In the genomic region with DNA sequence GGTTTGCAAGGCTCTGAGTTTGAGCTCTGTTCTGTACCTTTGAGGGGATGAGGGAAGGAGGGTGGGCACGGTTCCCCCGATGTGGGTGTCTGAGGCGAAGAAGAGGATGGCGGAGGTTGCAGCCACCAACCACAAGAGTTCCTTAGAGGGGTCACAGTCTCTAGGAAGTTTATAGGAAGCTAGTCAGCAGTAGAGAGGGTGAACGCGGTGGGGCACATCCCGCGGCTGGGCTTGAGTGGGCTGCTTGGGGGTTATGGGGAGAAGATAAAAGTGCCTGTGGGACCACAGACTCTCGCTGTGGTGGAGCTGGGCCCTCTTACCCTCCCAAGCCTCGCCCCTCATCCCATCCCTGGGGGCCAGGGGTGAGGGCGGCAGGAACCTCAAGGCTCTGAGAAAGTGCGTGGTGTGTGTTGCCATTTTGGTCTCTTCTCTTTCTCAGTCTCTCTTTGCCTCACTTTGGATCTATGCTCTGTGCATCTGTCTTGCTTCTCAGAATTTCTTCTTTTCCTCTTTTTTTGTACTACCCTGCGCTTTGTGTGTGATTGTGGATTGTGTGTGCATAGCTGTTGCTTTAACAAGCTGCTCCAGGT, we compare ENCODE assay signal across 10 cellular contexts. TPM values are rescaled to one million over a fixed set of nuclear protein-coding genes. Genes with fewer than 3 reads are reported as not detected.
DNase-seq lines count a peak whose midpoint lies in the region; ATAC-seq and TF ChIP-seq lines count a peak whose summit lies in the region.
"Had no signal": no experiment of that assay in that cellular context is flagged by ENCODE, and none has a peak within 500 bp of the region (broad histone marks: within the 10 kb centered on the region; RNA-seq: fewer than 3 reads in every experiment).

No MANE protein-coding gene starts in this region.

- no peaks in the 10 kb centered on the region for H3K79me2 ChIP-seq in trophoblast cell (ENCODE audit: control insufficient read depth, insufficient read depth, low read length, poor library complexity)

- TF ChIP-seq POLR2A in heart left ventricle (IDR thresholded peaks at IDR 0.05) (no peak), upper lobe of left lung (IDR thresholded peaks at IDR 0.05) (no peak)

- H2BK12ac ChIP-seq in trophoblast cell (ENCODE audit: low read length) = no peak overlapping the region

- H2BK120ac ChIP-seq in trophoblast cell (ENCODE audit: insufficient read depth, low read length, poor library complexity) = no peak overlapping the region

- no peaks in the 10 kb centered on the region for H3K9me3 Mint-ChIP-seq in activated naive CD8-positive, alpha-beta T cell treated with anti-CD3 and anti-CD28 coated beads, Interleukin-2, amount 50 U/mL, for 24 hours
- no peaks in the 10 kb centered on the region for H3K9me3 Mint-ChIP-seq in naive thymus-derived CD4-positive, alpha-beta T cell

- CTCF ChIA-PET in naive thymus-derived CD4-positive, alpha-beta T cell (lab: Charles Lee) = interaction anchor here (0.5 to 2.7 kb wide), 9 partner anchors 9 to 123 kb away, joined by 3 to 18 read pairs (median 7); a partner anchor contains a TSS

- H3K79me1 ChIP-seq in trophoblast cell (ENCODE audit: low read length) = no peaks in the 10 kb centered on the region

- H3K14ac ChIP-seq in trophoblast cell (ENCODE audit: low read length) = no peak overlapping the region

- H2AK5ac ChIP-seq in trophoblast cell (ENCODE audit: low read length) = no peak overlapping the region

- no peak overlapping the region for H3K4me3 ChIP-seq in cardiac muscle cell
- H3K4me3 ChIP-seq in heart left ventricle = peak overlapping the region in 6 of 12 donors; percentile 14 to 65 (median 20)
- H3K4me3 ChIP-seq in naive thymus-derived CD4-positive, alpha-beta T cell (ENCODE audit: low read length) = peak overlapping the region; percentile 87
- peak overlapping the region in 2 of 4 donors; percentile 32 to 41 for H3K4me3 ChIP-seq in upper lobe of left lung
- no peak overlapping the region for H3K4me3 ChIP-seq in trophoblast cell (ENCODE audit: low read depth, low read length)

- intact Hi-C loops in heart left ventricle (cut with DNase I) = no loop called here
- intact Hi-C loops in naive thymus-derived CD4-positive, alpha-beta T cell (cut with micrococcal nuclease) = loop anchor here (1.0 to 5.0 kb wide), 4 partner anchors 17 to 105 kb away; a partner anchor contains a TSS

- POLR2A ChIA-PET in naive thymus-derived CD4-positive, alpha-beta T cell (lab: Charles Lee) = interaction anchor here (0.8 to 3.3 kb wide), 18 partner anchors 9 to 189 kb away, joined by 3 to 29 read pairs (median 6); a partner anchor contains a TSS

- no peak overlapping the region for H3K9ac ChIP-seq in trophoblast cell (ENCODE audit: low read length)

- ATAC-seq in heart left ventricle (no peak), upper lobe of left lung (ENCODE audit: low FRiP score in 2 of 2) (no peak)
- ATAC-seq in activated naive CD8-positive, alpha-beta T cell treated with anti-CD3 and anti-CD28 coated beads, Interleukin-2, amount 50 U/mL, for 24 hours = peak; percentile 55
- peak; percentile 22 for ATAC-seq in naive thymus-derived CD4-positive, alpha-beta T cell

- H3K27me3 ChIP-seq in cardiac muscle cell (no peaks in the 10 kb centered on the region), heart left ventricle (peaks cover 0 to 4% (median 0%) of the 10 kb centered on the region in 9 donors), upper lobe of left lung (no peaks in the 10 kb centered on the region), trophoblast cell (ENCODE audit: insufficient read depth, low read length) (no peaks in the 10 kb centered on the region)
- no peaks in the 10 kb centered on the region for H3K27me3 ChIP-seq in naive thymus-derived CD4-positive, alpha-beta T cell (ENCODE audit: control insufficient read depth in 2 of 2, insufficient read depth in 2 of 2, low read length in 2 of 2)

- no peak overlapping the region for H3K4ac ChIP-seq in trophoblast cell (ENCODE audit: low read depth, low read length)

- no peak overlapping the region for H4K91ac ChIP-seq in trophoblast cell (ENCODE audit: low read depth, low read length)

- H3K36me3 ChIP-seq in cardiac muscle cell (no peaks in the 10 kb centered on the region), heart left ventricle (peaks cover 0 to 21% (median 0%) of the 10 kb centered on the region in 9 donors), upper lobe of left lung (no peaks in the 10 kb centered on the region), trophoblast cell (ENCODE audit: control insufficient read depth in 1 of 2, insufficient read depth in 2 of 2, low read length in 2 of 2) (no peaks in the 10 kb centered on the region)
- peaks cover 0 to 20% (median 13%) of the 10 kb centered on the region in 3 experiments for H3K36me3 ChIP-seq in naive thymus-derived CD4-positive, alpha-beta T cell (ENCODE audit: control insufficient read depth in 2 of 3, insufficient read depth in 3 of 3, low read length in 3 of 3)

- TF ChIP-seq CTCF in cardiac muscle cell (IDR thresholded peaks at IDR 0.05; ENCODE audit: low read depth, low read length) (no peak), heart left ventricle (IDR thresholded peaks at IDR 0.05) (no peak), upper lobe of left lung (IDR thresholded peaks at IDR 0.05) (no peak)

- H3K18ac ChIP-seq in trophoblast cell (ENCODE audit: low read length) = no peak overlapping the region

- peak overlapping the region; percentile 55 for H3K4me3 Mint-ChIP-seq in activated naive CD8-positive, alpha-beta T cell treated with anti-CD3 and anti-CD28 coated beads, Interleukin-2, amount 50 U/mL, for 24 hours
- peak overlapping the region; percentile 85 to 99 (median 96) for H3K4me3 Mint-ChIP-seq in naive thymus-derived CD4-positive, alpha-beta T cell

- H4K8ac ChIP-seq in trophoblast cell (ENCODE audit: low read depth, low read length) = no peak overlapping the region

- H4K12ac ChIP-seq in trophoblast cell (ENCODE audit: low read depth, low read length) = no peak overlapping the region

- no peak overlapping the region for H3K4me2 ChIP-seq in trophoblast cell (ENCODE audit: low read length)

- peaks cover 9% of the 10 kb centered on the region for H3K27me3 Mint-ChIP-seq in activated naive CD8-positive, alpha-beta T cell treated with anti-CD3 and anti-CD28 coated beads, Interleukin-2, amount 50 U/mL, for 24 hours
- no peaks in the 10 kb centered on the region for H3K27me3 Mint-ChIP-seq in naive thymus-derived CD4-positive, alpha-beta T cell

- H2AFZ ChIP-seq in trophoblast cell (ENCODE audit: insufficient read depth, low read length, poor library complexity) = no peak overlapping the region

- no peaks in the 10 kb centered on the region for H3K36me3 Mint-ChIP-seq in activated naive CD8-positive, alpha-beta T cell treated with anti-CD3 and anti-CD28 coated beads, Interleukin-2, amount 50 U/mL, for 24 hours (ENCODE audit: low read depth)
- peaks cover 4 to 37% (median 14%) of the 10 kb centered on the region in 5 donors for H3K36me3 Mint-ChIP-seq in naive thymus-derived CD4-positive, alpha-beta T cell

- H3K4me1 ChIP-seq in cardiac muscle cell (ENCODE audit: low read depth) = peaks cover 16% of the 10 kb centered on the region
- H3K4me1 ChIP-seq in heart left ventricle = peaks cover 0 to 38% (median 0%) of the 10 kb centered on the region in 12 donors
- peaks cover 0 to 35% of the 10 kb centered on the region in 2 donors for H3K4me1 ChIP-seq in naive thymus-derived CD4-positive, alpha-beta T cell (ENCODE audit: control insufficient read depth in 2 of 2, insufficient read depth in 2 of 2, low read length in 2 of 2)
- peaks cover 9 to 29% (median 22%) of the 10 kb centered on the region in 4 donors for H3K4me1 ChIP-seq in upper lobe of left lung
- H3K4me1 ChIP-seq in trophoblast cell (ENCODE audit: control insufficient read depth in 1 of 2, insufficient read depth in 2 of 2, low read length in 2 of 2) = no peaks in the 10 kb centered on the region

- H3K9me3 ChIP-seq in cardiac muscle cell (ENCODE audit: low read depth) (no peaks in the 10 kb centered on the region), heart left ventricle (no peaks in the 10 kb centered on the region), upper lobe of left lung (no peaks in the 10 kb centered on the region), trophoblast cell (ENCODE audit: insufficient read depth, low read depth, low read length) (no peaks in the 10 kb centered on the region)
- no peaks in the 10 kb centered on the region for H3K9me3 ChIP-seq in naive thymus-derived CD4-positive, alpha-beta T cell (ENCODE audit: control insufficient read depth in 2 of 3, low read length in 3 of 3)

- no peak for TF ChIP-seq EP300 in upper lobe of left lung (IDR thresholded peaks at IDR 0.05)

- H3K23ac ChIP-seq in trophoblast cell (ENCODE audit: low read length) = no peak overlapping the region

- peaks cover 49% of the 10 kb centered on the region for H3K4me1 Mint-ChIP-seq in activated naive CD8-positive, alpha-beta T cell treated with anti-CD3 and anti-CD28 coated beads, Interleukin-2, amount 50 U/mL, for 24 hours
- H3K4me1 Mint-ChIP-seq in naive thymus-derived CD4-positive, alpha-beta T cell = peaks cover 51 to 82% (median 71%) of the 10 kb centered on the region in 7 donors

- H3K27ac ChIP-seq in cardiac muscle cell = peak overlapping the region; percentile 75
- peak overlapping the region in 3 of 12 donors; percentile 19 to 95 (median 37) for H3K27ac ChIP-seq in heart left ventricle
- H3K27ac ChIP-seq in naive thymus-derived CD4-positive, alpha-beta T cell (ENCODE audit: low read depth, low read length) = peak overlapping the region; percentile 86
- peak overlapping the region; percentile 64 to 75 (median 72) for H3K27ac ChIP-seq in upper lobe of left lung
- H3K27ac ChIP-seq in trophoblast cell (ENCODE audit: low read depth, low read length) = no peak overlapping the region

- peak overlapping the region; percentile 58 for H3K27ac Mint-ChIP-seq in activated naive CD8-positive, alpha-beta T cell treated with anti-CD3 and anti-CD28 coated beads, Interleukin-2, amount 50 U/mL, for 24 hours
- H3K27ac Mint-ChIP-seq in naive thymus-derived CD4-positive, alpha-beta T cell = peak overlapping the region; percentile 88 to 99 (median 97)

- no peak overlapping the region for H2BK5ac ChIP-seq in trophoblast cell (ENCODE audit: low read depth, low read length, poor library complexity)

- DNase-seq in cardiac muscle cell (ENCODE audit: low read depth in 1 of 2, low spot score in 1 of 2) (no peak), heart left ventricle (no peak), upper lobe of left lung (no peak), trophoblast cell (no peak), NCI-H345 (lab: John Stamatoyannopoulos, UW) (no peak), 8988T (no peak)
- peak; percentile 42 for DNase-seq in activated naive CD8-positive, alpha-beta T cell treated with anti-CD3 and anti-CD28 coated beads, Interleukin-2, amount 50 U/mL, for 24 hours
- DNase-seq in naive thymus-derived CD4-positive, alpha-beta T cell = peak in 2 of 9 donors; percentile 22 to 55
- DNase-seq: activated CD4-positive, alpha-beta T cell treated with anti-CD3 and anti-CD28 coated beads, Interleukin-2, amount 50 U/mL, for 4 hours; NCI-H146 had no signal

- WGBS in heart left ventricle, 4 donors = 78 to 88% (median 83%) methylated on average over 13 of the region's 13 CpGs
- 63 to 69% methylated on average over 13 of the region's 13 CpGs for WGBS in upper lobe of left lung, 2 donors
- no CpG with 5 or more reads among the region's 13 CpGs for WGBS in trophoblast cell (ENCODE audit: extremely low coverage, insufficient coverage, insufficient read length)

RNA-seq across cellular contexts. Expression of a gene that starts 2.7 kb away (rescaled TPM):
- total RNA-seq in cardiac muscle cell (3.1 and 3.3 TPM in 2 replicates), heart left ventricle (10 to 100 TPM in 2 of 9 donors, 1 to 10 TPM in 7; 3.0 to 71.9 (median 5.4) TPM), upper lobe of left lung (10 to 100 TPM; 10.5 to 86.6 (median 35.6) TPM)
- polyA plus RNA-seq in cardiac muscle cell (5.2 and 5.9 TPM in 2 replicates), heart left ventricle (1 to 10 TPM; 1.1 to 3.2 TPM)
- 100 to 1,000 TPM; 164 to 267 (median 246) TPM for total RNA-seq in naive thymus-derived CD4-positive, alpha-beta T cell
- polyA plus RNA-seq in naive thymus-derived CD4-positive, alpha-beta T cell = 100 to 1,000 TPM; 364 to 576 TPM
- polyA plus RNA-seq in trophoblast cell (2013) = 0.04 TPM in 2 replicates

RNA-seq across cellular contexts. Expression of a gene that starts 19.7 kb away (rescaled TPM):
- total RNA-seq in cardiac muscle cell (0.15 TPM in 1 of 2 replicates, not detected in the other), heart left ventricle (1 to 10 TPM in 2 of 9 donors, under 1 TPM in 3, not detected in 4; 0.10 to 1.5 (median 0.43) TPM), upper lobe of left lung (1 to 10 TPM in 4 of 6 donors, under 1 TPM in 2; 0.46 to 2.6 (median 1.5) TPM)
- polyA plus RNA-seq in cardiac muscle cell (0.34 TPM in 1 of 2 replicates, not detected in the other), heart left ventricle (under 1 TPM; 0.03 to 0.34 TPM)
- total RNA-seq in naive thymus-derived CD4-positive, alpha-beta T cell = 10 to 100 TPM in 1 of 5 experiments, 1 to 10 TPM in 2, under 1 TPM in 2; 0.64 to 46.5 (median 1.7) TPM
- polyA plus RNA-seq in naive thymus-derived CD4-positive, alpha-beta T cell = under 1 TPM; 0.26 to 0.69 TPM
- 0.29 and 0.37 TPM in 2 replicates for polyA plus RNA-seq in trophoblast cell (2013)

RNA-seq across cellular contexts. Expression of a gene that starts 25.9 kb away (rescaled TPM):
- total RNA-seq in cardiac muscle cell (194 and 290 TPM in 2 replicates), heart left ventricle (100 to 1,000 TPM in 5 of 9 donors, 10 to 100 TPM in 4; 72.9 to 227 (median 100) TPM), upper lobe of left lung (100 to 1,000 TPM; 142 to 463 (median 224) TPM)
- polyA plus RNA-seq in cardiac muscle cell (426 and 467 TPM in 2 replicates), heart left ventricle (100 to 1,000 TPM; 274 to 331 TPM)
- total RNA-seq in naive thymus-derived CD4-positive, alpha-beta T cell = 100 to 1,000 TPM in 1 of 5 experiments, 10 to 100 TPM in 1, 1 to 10 TPM in 3; 1.4 to 125 (median 3.5) TPM
- polyA plus RNA-seq in naive thymus-derived CD4-positive, alpha-beta T cell = not detected
- 441 and 482 TPM in 2 replicates for polyA plus RNA-seq in trophoblast cell (2013)

RNA-seq across cellular contexts. Expression of a gene that starts 29.6 kb away (rescaled TPM):
- total RNA-seq in cardiac muscle cell (41.1 and 51.0 TPM in 2 replicates), heart left ventricle (1 to 10 TPM; 1.8 to 5.2 (median 2.9) TPM), upper lobe of left lung (10 to 100 TPM in 5 of 6 donors, 1 to 10 TPM in 1; 8.1 to 47.1 (median 16.5) TPM)
- polyA plus RNA-seq in cardiac muscle cell (29.2 and 38.6 TPM in 2 replicates), heart left ventricle (1 to 10 TPM; 4.4 to 7.7 TPM)
- total RNA-seq in naive thymus-derived CD4-positive, alpha-beta T cell = 10 to 100 TPM in 1 of 5 experiments, 1 to 10 TPM in 1, under 1 TPM in 3; 0.30 to 10.5 (median 0.38) TPM
- polyA plus RNA-seq in naive thymus-derived CD4-positive, alpha-beta T cell = not detected
- 2.2 and 2.9 TPM in 2 replicates for polyA plus RNA-seq in trophoblast cell (2013)

RNA-seq across cellular contexts. Expression of a gene that starts 36.2 kb away (rescaled TPM):
- total RNA-seq in cardiac muscle cell = 11.6 and 19.7 TPM in 2 replicates
- 13.7 and 18.2 TPM in 2 replicates for polyA plus RNA-seq in cardiac muscle cell
- 10 to 100 TPM in 7 of 9 donors, 1 to 10 TPM in 2; 4.2 to 26.7 (median 16.6) TPM for total RNA-seq in heart left ventricle
- polyA plus RNA-seq in heart left ventricle = 10 to 100 TPM; 11.5 to 29.9 TPM
- total RNA-seq in naive thymus-derived CD4-positive, alpha-beta T cell = 10 to 100 TPM in 3 of 5 experiments, 1 to 10 TPM in 2; 1.9 to 18.2 (median 10.3) TPM
- polyA plus RNA-seq in naive thymus-derived CD4-positive, alpha-beta T cell = 1 to 10 TPM; 1.5 to 1.9 TPM
- 10 to 100 TPM in 2 of 6 donors, 1 to 10 TPM in 4; 2.7 to 15.7 (median 7.0) TPM for total RNA-seq in upper lobe of left lung
- polyA plus RNA-seq in trophoblast cell (2013) = 17.1 and 17.9 TPM in 2 replicates

Comparison
In these comparisons a context has a peak if more than half of its experiments do, and no peak if none do; other contexts are left out.
1. ATAC-seq: peak in activated naive CD8-positive, alpha-beta T cell treated with anti-CD3 and anti-CD28 coated beads, Interleukin-2, amount 50 U/mL, for 24 hours (single experiment) and naive thymus-derived CD4-positive, alpha-beta T cell (single experiment); none in heart left ventricle (0 of 4) and upper lobe of left lung (0 of 2).
2. intact Hi-C loops: an anchor here in naive thymus-derived CD4-positive, alpha-beta T cell (1.0 to 5.0 kb wide); none called in heart left ventricle.